8 cellular contexts compared by ENCODE assay signal in genomic region chr9:6006968-6007769, GRCh38. TPM values are rescaled to one million over a fixed set of nuclear protein-coding genes. Genes with fewer than 3 reads are reported as not detected.
DNase-seq lines count a peak whose midpoint lies in the region; ATAC-seq and TF ChIP-seq lines count a peak whose summit lies in the region.

No MANE protein-coding gene starts in this region.

- H2BK5ac ChIP-seq in mesendoderm (ENCODE audit: low read length) = no peak overlapping the region

- peak overlapping the region; percentile 86 for H3K9ac ChIP-seq in mesendoderm (ENCODE audit: low read length)

- peak overlapping the region; percentile 97 for H3K4me3 Mint-ChIP-seq in CD8-positive, alpha-beta T cell

- TF ChIP-seq CTCF in CD8-positive, alpha-beta T cell (IDR thresholded peaks at IDR 0.05) = no peak
- no peak for TF ChIP-seq CTCF in GM20000 (IDR thresholded peaks at IDR 0.05; ENCODE audit: extremely low read depth, missing control alignments)

- peaks cover 52% of the 10 kb centered on the region for H3K4me1 Mint-ChIP-seq in CD8-positive, alpha-beta T cell (ENCODE audit: low read depth)

- POLR2A ChIA-PET in CD8-positive, alpha-beta T cell (lab: Charles Lee) = interaction anchor here (0.8 to 3.5 kb wide), 11 partner anchors 8 to 1215 kb away, joined by 3 to 22 read pairs (median 4); partner anchors contain the start of genes ERMP1, KDM4C, RANBP6 and UHRF2

- WGBS in mesendoderm (ENCODE audit: extremely low coverage, insufficient coverage, low lambda C conversion rate) = no CpG with 5 or more reads among the region's 68 CpGs

- CTCF ChIA-PET in CD8-positive, alpha-beta T cell (lab: Charles Lee) = interaction anchor here (1.0 to 1.6 kb wide), 3 partner anchors 9 to 174 kb away, joined by 3 to 5 read pairs (median 5); partner anchors contain the start of genes ERMP1 and RANBP6

- peaks cover 10% of the 10 kb centered on the region for H3K79me2 ChIP-seq in mesendoderm (ENCODE audit: control insufficient read depth, insufficient read depth, low read length)

- no peak overlapping the region for H3K4ac ChIP-seq in mesendoderm (ENCODE audit: low read depth, low read length)

- no peak overlapping the region for H2BK120ac ChIP-seq in mesendoderm (ENCODE audit: low read depth, low read length)

- H3K56ac ChIP-seq in mesendoderm (ENCODE audit: low read length) = peak overlapping the region; percentile 98

- peak overlapping the region; percentile 81 for H3K4me2 ChIP-seq in mesendoderm (ENCODE audit: low read length)

- H3K9me3 Mint-ChIP-seq in CD8-positive, alpha-beta T cell = peaks cover 3% of the 10 kb centered on the region

- H3K27me3 Mint-ChIP-seq in CD8-positive, alpha-beta T cell (ENCODE audit: low read depth) = no peaks in the 10 kb centered on the region

- ATAC-seq in CD8-positive, alpha-beta T cell = peak; percentile 76

- no peak overlapping the region for H2AK5ac ChIP-seq in mesendoderm (ENCODE audit: low read length)

- H3K4me3 ChIP-seq in CD8-positive, alpha-beta T cell (ENCODE audit: low read depth, low read length) = peak overlapping the region; percentile 75
- H3K4me3 ChIP-seq in effector memory CD4-positive, alpha-beta T cell (ENCODE audit: insufficient read depth, low read depth, low read length, poor library complexity, severe bottlenecking) = peak overlapping the region; percentile 87
- H3K4me3 ChIP-seq in mesendoderm (ENCODE audit: low read length) = peak overlapping the region; percentile 88

- H3K9me3 ChIP-seq in CD8-positive, alpha-beta T cell (ENCODE audit: low read length) = no peaks in the 10 kb centered on the region
- H3K9me3 ChIP-seq in effector memory CD4-positive, alpha-beta T cell (ENCODE audit: control insufficient read depth, low read length) = no peaks in the 10 kb centered on the region

- H4K5ac ChIP-seq in mesendoderm (ENCODE audit: low read length) = no peak overlapping the region

- peak; percentile 91 to 98 (median 95) for DNase-seq in CD8-positive, alpha-beta T cell
- DNase-seq in GM20000 (ENCODE audit: low spot score) (peak; percentile 80), HS-27A (ENCODE audit: low read depth) (peak; percentile 42), mesendoderm (peak; percentile 96)
- DNase-seq in NK-92 treated with Interleukin-12 subunit alpha and Interleukin-12 subunit beta, amount 100 ng/mL, for 24 hours (lab: John Stamatoyannopoulos, UW) = peak; percentile 93
- peak; percentile 86 to 90 for DNase-seq in activated CD8-positive, alpha-beta memory T cell treated with anti-CD3 and anti-CD28 coated beads for 4 hours (ENCODE audit: low read depth in 2 of 2)
- DNase-seq in effector memory CD4-positive, alpha-beta T cell = peak; percentile 84 to 90 (median 89)
- DNase-seq in stimulated activated CD8-positive, alpha-beta memory T cell treated with anti-CD3 and anti-CD28 coated beads, Interleukin-12 subunit alpha, Interleukin-12 subunit beta, amount 100 ng/mL, for 24 hours (ENCODE audit: extremely low read depth) = peak; percentile 90

- H4K8ac ChIP-seq in mesendoderm (ENCODE audit: low read depth, low read length) = no peak overlapping the region

- no peaks in the 10 kb centered on the region for H3K36me3 ChIP-seq in CD8-positive, alpha-beta T cell (ENCODE audit: insufficient read depth, low read length)
- no peaks in the 10 kb centered on the region for H3K36me3 ChIP-seq in effector memory CD4-positive, alpha-beta T cell (ENCODE audit: control insufficient read depth, insufficient read depth, low read length)
- no peaks in the 10 kb centered on the region for H3K36me3 ChIP-seq in mesendoderm (ENCODE audit: control insufficient read depth, insufficient read depth, low read length)

- H3K27ac ChIP-seq in CD8-positive, alpha-beta T cell (ENCODE audit: low read depth, low read length) = peak overlapping the region; percentile 82
- peak overlapping the region; percentile 95 for H3K27ac ChIP-seq in effector memory CD4-positive, alpha-beta T cell (ENCODE audit: insufficient read depth, low read length, poor library complexity, severe bottlenecking)
- H3K27ac ChIP-seq in mesendoderm (ENCODE audit: low read depth, low read length) = peak overlapping the region; percentile 90

- peaks cover 2% of the 10 kb centered on the region for H3K79me1 ChIP-seq in mesendoderm (ENCODE audit: low read length)

- no peaks in the 10 kb centered on the region for H3K27me3 ChIP-seq in CD8-positive, alpha-beta T cell (ENCODE audit: insufficient read depth, low read length)
- H3K27me3 ChIP-seq in effector memory CD4-positive, alpha-beta T cell (replicated peaks; ENCODE audit: control insufficient read depth, insufficient read depth, low read length, poor library complexity, severe bottlenecking) = no peaks in the 10 kb centered on the region
- no peaks in the 10 kb centered on the region for H3K27me3 ChIP-seq in mesendoderm (ENCODE audit: insufficient read depth, low read length, poor library complexity)

- H3K27ac Mint-ChIP-seq in CD8-positive, alpha-beta T cell = peak overlapping the region; percentile 98

- peaks cover 37% of the 10 kb centered on the region for H3K4me1 ChIP-seq in CD8-positive, alpha-beta T cell (ENCODE audit: insufficient read depth, low read length)
- H3K4me1 ChIP-seq in effector memory CD4-positive, alpha-beta T cell (ENCODE audit: control insufficient read depth, insufficient read depth, low read length, poor library complexity, severe bottlenecking) = peaks cover 9% of the 10 kb centered on the region
- H3K4me1 ChIP-seq in mesendoderm (ENCODE audit: control insufficient read depth, low read depth, low read length) = no peaks in the 10 kb centered on the region

- peaks cover 37% of the 10 kb centered on the region for H3K36me3 Mint-ChIP-seq in CD8-positive, alpha-beta T cell

- H2BK15ac ChIP-seq in mesendoderm (replicated peaks; ENCODE audit: low read depth) = no peak overlapping the region

- no peak overlapping the region for H3K23ac ChIP-seq in mesendoderm (ENCODE audit: low read length)

- H3K18ac ChIP-seq in mesendoderm (ENCODE audit: low read length) = peak overlapping the region; percentile 99

- intact Hi-C loops in CD8-positive, alpha-beta T cell (cut with DNase I, micrococcal nuclease) = loop anchor here (1.0 to 10.0 kb wide), 15 partner anchors 8 to 1020 kb away; partner anchors contain the start of genes RANBP6 (in 2 of the 2), CD274 (in 1 of the 2), ERMP1 (in 1 of the 2) and JAK2 (in 1 of the 2)

RNA-seq across cellular contexts. Expression of gene RANBP6, which starts 8.3 kb away (rescaled TPM):
- total RNA-seq in CD8-positive, alpha-beta T cell = 10 to 100 TPM; 38.1 to 39.7 TPM
- 12.7 TPM for polyA plus RNA-seq in mesendoderm (2013, experiment 1 of 2)
- 13.0 TPM for polyA plus RNA-seq in mesendoderm (2013, experiment 2 of 2)

Comparison
In these comparisons a context has a peak if more than half of its experiments do, and no peak if none do; other contexts are left out.
1. Peak in every context shown above with its lines: DNase-seq, ATAC-seq, H3K4me3 ChIP-seq and H3K27ac ChIP-seq.
2. DNase-seq: peak in every context shown above with its lines; median percentile 96 in mesendoderm; 95 in CD8-positive, alpha-beta T cell; 93 in NK-92 treated with Interleukin-12 subunit alpha and Interleukin-12 subunit beta, amount 100 ng/mL, for 24 hours; 90 in stimulated activated CD8-positive, alpha-beta memory T cell treated with anti-CD3 and anti-CD28 coated beads, Interleukin-12 subunit alpha, Interleukin-12 subunit beta, amount 100 ng/mL, for 24 hours; 89 in effector memory CD4-positive, alpha-beta T cell; 88 in activated CD8-positive, alpha-beta memory T cell treated with anti-CD3 and anti-CD28 coated beads for 4 hours; 80 in GM20000; 42 in HS-27A.